1 cellular context compared by ENCODE assay signal in genomic region chr1:46301406-46302090, GRCh38.
TF ChIP-seq lines count a peak whose summit lies in the region.

No MANE protein-coding gene starts in this region.

TF ChIP-seq in HEK293, 187 proteins besides CTCF, POLR2A, EP300 and RAD21 (continued from another document and continues in another):
- TF ChIP-seq, protein P1, sequence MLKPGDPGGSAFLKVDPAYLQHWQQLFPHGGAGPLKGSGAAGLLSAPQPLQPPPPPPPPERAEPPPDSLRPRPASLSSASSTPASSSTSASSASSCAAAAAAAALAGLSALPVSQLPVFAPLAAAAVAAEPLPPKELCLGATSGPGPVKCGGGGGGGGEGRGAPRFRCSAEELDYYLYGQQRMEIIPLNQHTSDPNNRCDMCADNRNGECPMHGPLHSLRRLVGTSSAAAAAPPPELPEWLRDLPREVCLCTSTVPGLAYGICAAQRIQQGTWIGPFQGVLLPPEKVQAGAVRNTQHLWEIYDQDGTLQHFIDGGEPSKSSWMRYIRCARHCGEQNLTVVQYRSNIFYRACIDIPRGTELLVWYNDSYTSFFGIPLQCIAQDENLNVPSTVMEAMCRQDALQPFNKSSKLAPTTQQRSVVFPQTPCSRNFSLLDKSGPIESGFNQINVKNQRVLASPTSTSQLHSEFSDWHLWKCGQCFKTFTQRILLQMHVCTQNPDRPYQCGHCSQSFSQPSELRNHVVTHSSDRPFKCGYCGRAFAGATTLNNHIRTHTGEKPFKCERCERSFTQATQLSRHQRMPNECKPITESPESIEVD (tag by site-specific recombination; IDR thresholded peaks at IDR 0.05): no peak
- TF ChIP-seq SP3 (tag by site-specific recombination; IDR thresholded peaks at IDR 0.05) (peak; percentile 69), ZNF544 (tag by site-specific recombination; IDR thresholded peaks at IDR 0.05) (no peak), ZIC2 (tag by site-specific recombination; IDR thresholded peaks at IDR 0.05) (peak; percentile 51), ZNF514 (tag by site-specific recombination; IDR thresholded peaks at IDR 0.05) (no peak), ZFP37 (tag by site-specific recombination; IDR thresholded peaks at IDR 0.05) (0 out of 2 replicates have a peak, but pooled peaks have one; percentile 54), KLF9 (tag by site-specific recombination; IDR thresholded peaks at IDR 0.05; ENCODE audit: low read depth) (peak; percentile 75), KLF10 (tag by site-specific recombination; IDR thresholded peaks at IDR 0.05) (no peak), ZNF560 (tag by site-specific recombination; IDR thresholded peaks at IDR 0.05; ENCODE audit: borderline replicate concordance) (no peak), YY2 (tag by site-specific recombination; IDR thresholded peaks at IDR 0.05) (no peak), ZNF670 (tag by site-specific recombination; IDR thresholded peaks at IDR 0.05; ENCODE audit: low read depth) (no peak), ZNF692 (tag by site-specific recombination; IDR thresholded peaks at IDR 0.05) (peak; percentile 61; the same call in 1 of the 2 replicates), ZNF112 (tag by site-specific recombination; IDR thresholded peaks at IDR 0.05) (no peak), ZNF624 (tag by site-specific recombination; IDR thresholded peaks at IDR 0.05) (0 out of 2 replicates have a peak, but pooled peaks have one; percentile 18), BCL11B (tag by site-specific recombination; IDR thresholded peaks at IDR 0.05; ENCODE audit: low read depth) (0 out of 2 replicates have a peak, but pooled peaks have one; percentile 16), ZNF174 (tag by site-specific recombination; IDR thresholded peaks at IDR 0.05) (no peak), ZNF23 (tag by site-specific recombination; IDR thresholded peaks at IDR 0.05; ENCODE audit: borderline replicate concordance) (no peak), SCRT1 (tag by site-specific recombination; IDR thresholded peaks at IDR 0.05; ENCODE audit: borderline replicate concordance) (no peak), ZNF704 (tag by site-specific recombination; IDR thresholded peaks at IDR 0.05) (no peak), ZNF146 (tag by site-specific recombination; IDR thresholded peaks at IDR 0.05) (no peak; the same call in 1 of the 2 replicates), MEIS1 (CRISPR knock-in tag; IDR thresholded peaks at IDR 0.05; ENCODE audit: borderline replicate concordance) (no peak), ZNF777 (tag by site-specific recombination; IDR thresholded peaks at IDR 0.05; ENCODE audit: borderline replicate concordance) (0 out of 2 replicates have a peak, but pooled peaks have one; percentile 16), ZNF621 (tag by site-specific recombination; IDR thresholded peaks at IDR 0.05) (no peak), ZNF830 (tag by site-specific recombination; IDR thresholded peaks at IDR 0.05; ENCODE audit: low read depth) (no peak), ZNF548 (tag by site-specific recombination; IDR thresholded peaks at IDR 0.05) (no peak), ZNF660 (tag by site-specific recombination; IDR thresholded peaks at IDR 0.05) (no peak), GLIS1 (tag by site-specific recombination; IDR thresholded peaks at IDR 0.05) (peak; percentile 99), ZSCAN18 (tag by site-specific recombination; IDR thresholded peaks at IDR 0.05) (no peak), ZNF37A (tag by site-specific recombination; IDR thresholded peaks at IDR 0.05) (no peak), KLF1 (tag by site-specific recombination; IDR thresholded peaks at IDR 0.05) (peak; percentile 58), ZFHX2 (tag by site-specific recombination; conservative IDR thresholded peaks at IDR 0.05) (peak; percentile 32), IKZF3 (tag by site-specific recombination; IDR thresholded peaks at IDR 0.05) (no peak), ZEB2 (tag by site-specific recombination; IDR thresholded peaks at IDR 0.05) (no peak), ZBTB7A (tag by site-specific recombination; IDR thresholded peaks at IDR 0.05; ENCODE audit: low read depth) (peak; percentile 46; the same call in 1 of the 2 replicates), ZNF239 (tag by site-specific recombination; IDR thresholded peaks at IDR 0.05) (no peak), ZNF391 (tag by site-specific recombination; IDR thresholded peaks at IDR 0.05; ENCODE audit: borderline replicate concordance, low read depth) (no peak), ZBTB21 (tag by site-specific recombination; IDR thresholded peaks at IDR 0.05) (no peak), ZNF10 (tag by site-specific recombination; IDR thresholded peaks at IDR 0.05) (0 out of 2 replicates have a peak, but pooled peaks have one; percentile 37), ZNF513 (tag by site-specific recombination; IDR thresholded peaks at IDR 0.05) (no peak), HOXA7 (CRISPR knock-in tag; IDR thresholded peaks at IDR 0.05; ENCODE audit: borderline replicate concordance) (no peak), ZBTB48 (tag by site-specific recombination; IDR thresholded peaks at IDR 0.05) (peak; percentile 21; the same call in 1 of the 2 replicates), KLF7 (tag by site-specific recombination; IDR thresholded peaks at IDR 0.05; ENCODE audit: borderline replicate concordance) (peak; percentile 76), ZNF341 (tag by site-specific recombination; IDR thresholded peaks at IDR 0.05; ENCODE audit: low read depth) (no peak), ZNF610 (tag by site-specific recombination; IDR thresholded peaks at IDR 0.05; ENCODE audit: borderline replicate concordance) (0 out of 2 replicates have a peak, but pooled peaks have one; percentile 23), KLF16 (tag by site-specific recombination; IDR thresholded peaks at IDR 0.05) (peak; percentile 87), ZNF132 (tag by site-specific recombination; IDR thresholded peaks at IDR 0.05; ENCODE audit: borderline replicate concordance) (no peak), ZNF214 (tag by site-specific recombination; IDR thresholded peaks at IDR 0.05; ENCODE audit: borderline replicate concordance) (no peak), RBAK (tag by site-specific recombination; IDR thresholded peaks at IDR 0.05) (no peak), ZNF221 (tag by site-specific recombination; IDR thresholded peaks at IDR 0.05; ENCODE audit: borderline replicate concordance) (no peak), ZNF2 (tag by site-specific recombination; IDR thresholded peaks at IDR 0.05) (peak; percentile 80), ZNF629 (tag by site-specific recombination; IDR thresholded peaks at IDR 0.05) (peak; percentile 32; the same call in 1 of the 2 replicates), HOXD13 (CRISPR knock-in tag; IDR thresholded peaks at IDR 0.05; ENCODE audit: borderline replicate concordance) (no peak), GFI1B (tag by site-specific recombination; IDR thresholded peaks at IDR 0.05) (no peak), ATF2 (tag by site-specific recombination; IDR thresholded peaks at IDR 0.05; ENCODE audit: low read depth) (no peak; the same call in 1 of the 2 replicates), ZSCAN30 (tag by site-specific recombination; IDR thresholded peaks at IDR 0.05) (peak; percentile 33; the same call in 1 of the 2 replicates), ZNF843 (tag by site-specific recombination; IDR thresholded peaks at IDR 0.05) (peak; percentile 39; the same call in 1 of the 2 replicates)
- TF ChIP-seq, protein P2, sequence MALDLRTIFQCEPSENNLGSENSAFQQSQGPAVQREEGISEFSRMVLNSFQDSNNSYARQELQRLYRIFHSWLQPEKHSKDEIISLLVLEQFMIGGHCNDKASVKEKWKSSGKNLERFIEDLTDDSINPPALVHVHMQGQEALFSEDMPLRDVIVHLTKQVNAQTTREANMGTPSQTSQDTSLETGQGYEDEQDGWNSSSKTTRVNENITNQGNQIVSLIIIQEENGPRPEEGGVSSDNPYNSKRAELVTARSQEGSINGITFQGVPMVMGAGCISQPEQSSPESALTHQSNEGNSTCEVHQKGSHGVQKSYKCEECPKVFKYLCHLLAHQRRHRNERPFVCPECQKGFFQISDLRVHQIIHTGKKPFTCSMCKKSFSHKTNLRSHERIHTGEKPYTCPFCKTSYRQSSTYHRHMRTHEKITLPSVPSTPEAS (tag by site-specific recombination; IDR thresholded peaks at IDR 0.05): no peak
- TF ChIP-seq, protein P3, sequence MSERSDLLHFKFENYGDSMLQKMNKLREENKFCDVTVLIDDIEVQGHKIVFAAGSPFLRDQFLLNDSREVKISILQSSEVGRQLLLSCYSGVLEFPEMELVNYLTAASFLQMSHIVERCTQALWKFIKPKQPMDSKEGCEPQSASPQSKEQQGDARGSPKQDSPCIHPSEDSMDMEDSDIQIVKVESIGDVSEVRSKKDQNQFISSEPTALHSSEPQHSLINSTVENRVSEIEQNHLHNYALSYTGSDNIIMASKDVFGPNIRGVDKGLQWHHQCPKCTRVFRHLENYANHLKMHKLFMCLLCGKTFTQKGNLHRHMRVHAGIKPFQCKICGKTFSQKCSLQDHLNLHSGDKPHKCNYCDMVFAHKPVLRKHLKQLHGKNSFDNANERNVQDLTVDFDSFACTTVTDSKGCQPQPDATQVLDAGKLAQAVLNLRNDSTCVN (tag by site-specific recombination; optimal IDR thresholded peaks at IDR 0.05): no peak
- TF ChIP-seq, protein P4, sequence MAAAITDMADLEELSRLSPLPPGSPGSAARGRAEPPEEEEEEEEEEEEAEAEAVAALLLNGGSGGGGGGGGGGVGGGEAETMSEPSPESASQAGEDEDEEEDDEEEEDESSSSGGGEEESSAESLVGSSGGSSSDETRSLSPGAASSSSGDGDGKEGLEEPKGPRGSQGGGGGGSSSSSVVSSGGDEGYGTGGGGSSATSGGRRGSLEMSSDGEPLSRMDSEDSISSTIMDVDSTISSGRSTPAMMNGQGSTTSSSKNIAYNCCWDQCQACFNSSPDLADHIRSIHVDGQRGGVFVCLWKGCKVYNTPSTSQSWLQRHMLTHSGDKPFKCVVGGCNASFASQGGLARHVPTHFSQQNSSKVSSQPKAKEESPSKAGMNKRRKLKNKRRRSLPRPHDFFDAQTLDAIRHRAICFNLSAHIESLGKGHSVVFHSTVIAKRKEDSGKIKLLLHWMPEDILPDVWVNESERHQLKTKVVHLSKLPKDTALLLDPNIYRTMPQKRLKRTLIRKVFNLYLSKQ (tag by site-specific recombination; IDR thresholded peaks at IDR 0.05; ENCODE audit: borderline replicate concordance): no peak
- TF ChIP-seq, protein P5, sequence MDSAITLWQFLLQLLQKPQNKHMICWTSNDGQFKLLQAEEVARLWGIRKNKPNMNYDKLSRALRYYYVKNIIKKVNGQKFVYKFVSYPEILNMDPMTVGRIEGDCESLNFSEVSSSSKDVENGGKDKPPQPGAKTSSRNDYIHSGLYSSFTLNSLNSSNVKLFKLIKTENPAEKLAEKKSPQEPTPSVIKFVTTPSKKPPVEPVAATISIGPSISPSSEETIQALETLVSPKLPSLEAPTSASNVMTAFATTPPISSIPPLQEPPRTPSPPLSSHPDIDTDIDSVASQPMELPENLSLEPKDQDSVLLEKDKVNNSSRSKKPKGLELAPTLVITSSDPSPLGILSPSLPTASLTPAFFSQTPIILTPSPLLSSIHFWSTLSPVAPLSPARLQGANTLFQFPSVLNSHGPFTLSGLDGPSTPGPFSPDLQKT (IDR thresholded peaks at IDR 0.05; ENCODE audit: borderline replicate concordance, low read depth, low read length): no peak
